In genomic region chr10:76906221-76906620, GRCh38 we compare ENCODE assay signal across 7 cellular contexts.
"Had no signal": no experiment of that assay in that cellular context is flagged by ENCODE, and none has a peak within 500 bp of the region (broad histone marks: within the 10 kb centered on the region; RNA-seq: fewer than 3 reads in every experiment).

No MANE protein-coding gene starts in this region.

- ATAC-seq: HCT116, K562 had no signal

- H3K4me3 ChIP-seq: HAP-1, K562 had no signal

- DNase-seq: GOT3, H7, HFFc6, IMR-90 had no signal
